8 cellular contexts compared by ENCODE assay signal in the genomic region with DNA sequence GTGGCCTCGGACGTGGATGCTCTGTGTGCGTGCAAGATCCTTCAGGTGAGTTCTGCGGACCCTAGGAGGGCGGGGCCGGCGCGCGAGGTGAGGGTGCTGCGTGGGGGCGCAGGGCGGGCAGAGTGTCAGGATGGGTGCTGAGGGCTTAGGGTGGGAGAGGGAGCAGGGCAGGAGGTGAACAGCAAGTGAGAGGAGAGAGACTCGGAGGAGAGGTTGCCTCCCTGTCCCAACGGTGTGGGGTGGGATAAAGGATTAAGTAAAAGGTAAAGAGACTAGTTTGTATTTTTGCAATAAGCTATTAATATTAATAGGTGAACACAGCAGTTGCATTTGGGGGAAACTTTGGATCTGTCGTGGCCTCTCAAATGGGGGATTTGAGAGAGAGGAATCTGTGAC. TPM values are rescaled to one million over a fixed set of nuclear protein-coding genes. Genes with fewer than 3 reads are reported as not detected.
DNase-seq lines count a peak whose midpoint lies in the region; ATAC-seq and TF ChIP-seq lines count a peak whose summit lies in the region.

No MANE protein-coding gene starts in this region.

- no peak for TF ChIP-seq CTCF in fibroblast of mammary gland (conservative IDR thresholded peaks at IDR 0.05; ENCODE audit: control insufficient read depth, insufficient read depth, low read depth, low read length)

- peaks cover 29% of the 10 kb centered on the region for H3K4me1 ChIP-seq in skeletal muscle satellite cell (ENCODE audit: control insufficient read depth, insufficient read depth, low read length)

- H3K27me3 ChIP-seq in skeletal muscle satellite cell (ENCODE audit: control insufficient read depth, insufficient read depth, low read length) = no peaks in the 10 kb centered on the region

- H3K4me2 ChIP-seq in skeletal muscle satellite cell (ENCODE audit: low read length) = peak overlapping the region; percentile 82

- DNase-seq in DMS53 (lab: John Stamatoyannopoulos, UW) (peak; percentile 8), DMS53 treated with DMSO at 0.1 percent for 48 hours (lab: John Stamatoyannopoulos, UW; ENCODE audit: unreplicated experiment) (no peak), OCI-M1 (lab: John Stamatoyannopoulos, UW) (peak; percentile 41), fibroblast of mammary gland (ENCODE audit: low read depth) (no peak), occipital lobe (lab: John Stamatoyannopoulos, UW) (no peak)

- H3K4me3 ChIP-seq in fibroblast of mammary gland (ENCODE audit: control insufficient read depth, low read depth, low read length) (peak overlapping the region; percentile 75), skeletal muscle satellite cell (ENCODE audit: low read length) (peak overlapping the region; percentile 76)

- no peaks in the 10 kb centered on the region for H3K9me3 ChIP-seq in skeletal muscle satellite cell (replicated peaks; ENCODE audit: low read length)

- H3K9ac ChIP-seq in skeletal muscle satellite cell (ENCODE audit: low read depth, low read length) = peak overlapping the region; percentile 91

- ATAC-seq in GM19455 (IDR thresholded peaks at IDR 0.05; ENCODE audit: unreplicated experiment) (no peak), GM18511 (IDR thresholded peaks at IDR 0.05; ENCODE audit: unreplicated experiment) (no peak)

- peaks cover 24% of the 10 kb centered on the region for H3K36me3 ChIP-seq in skeletal muscle satellite cell (ENCODE audit: insufficient read depth, low read length)

RNA-seq across cellular contexts. Expression of a gene that starts 0.5 kb away (rescaled TPM):
- total RNA-seq in skeletal muscle satellite cell (2012; rRNA removed) = 13.5 and 16.5 TPM in 2 replicates
- total RNA-seq in occipital lobe = 1.4 TPM

RNA-seq across cellular contexts. Expression of a gene that starts 1.2 kb away (rescaled TPM):
- 59.8 and 88.0 TPM in 2 replicates for total RNA-seq in skeletal muscle satellite cell (2012; rRNA removed)
- 22.3 TPM for total RNA-seq in occipital lobe

RNA-seq across cellular contexts. Expression of a gene that starts 32.7 kb away (rescaled TPM):
- 13.1 and 15.5 TPM in 2 replicates for total RNA-seq in skeletal muscle satellite cell (2012; rRNA removed)
- total RNA-seq in occipital lobe = 31.8 TPM

RNA-seq across cellular contexts. Expression of a gene that starts 44.0 kb away (rescaled TPM):
- 6.1 TPM in 2 replicates for total RNA-seq in skeletal muscle satellite cell (2012; rRNA removed)
- 83.8 TPM for total RNA-seq in occipital lobe

RNA-seq across cellular contexts. Expression of a gene that starts 47.8 kb away (rescaled TPM):
- total RNA-seq in skeletal muscle satellite cell (2012; rRNA removed) = 41.9 and 47.1 TPM in 2 replicates
- total RNA-seq in occipital lobe = 10.0 TPM

Comparison
In these comparisons a context has a peak if more than half of its experiments do, and no peak if none do; other contexts are left out.
1. DNase-seq: peak in DMS53 (single experiment) and OCI-M1 (single experiment); none in DMS53 treated with DMSO at 0.1 percent for 48 hours (single experiment), fibroblast of mammary gland (single experiment) and occipital lobe (single experiment).